In the genomic region with DNA sequence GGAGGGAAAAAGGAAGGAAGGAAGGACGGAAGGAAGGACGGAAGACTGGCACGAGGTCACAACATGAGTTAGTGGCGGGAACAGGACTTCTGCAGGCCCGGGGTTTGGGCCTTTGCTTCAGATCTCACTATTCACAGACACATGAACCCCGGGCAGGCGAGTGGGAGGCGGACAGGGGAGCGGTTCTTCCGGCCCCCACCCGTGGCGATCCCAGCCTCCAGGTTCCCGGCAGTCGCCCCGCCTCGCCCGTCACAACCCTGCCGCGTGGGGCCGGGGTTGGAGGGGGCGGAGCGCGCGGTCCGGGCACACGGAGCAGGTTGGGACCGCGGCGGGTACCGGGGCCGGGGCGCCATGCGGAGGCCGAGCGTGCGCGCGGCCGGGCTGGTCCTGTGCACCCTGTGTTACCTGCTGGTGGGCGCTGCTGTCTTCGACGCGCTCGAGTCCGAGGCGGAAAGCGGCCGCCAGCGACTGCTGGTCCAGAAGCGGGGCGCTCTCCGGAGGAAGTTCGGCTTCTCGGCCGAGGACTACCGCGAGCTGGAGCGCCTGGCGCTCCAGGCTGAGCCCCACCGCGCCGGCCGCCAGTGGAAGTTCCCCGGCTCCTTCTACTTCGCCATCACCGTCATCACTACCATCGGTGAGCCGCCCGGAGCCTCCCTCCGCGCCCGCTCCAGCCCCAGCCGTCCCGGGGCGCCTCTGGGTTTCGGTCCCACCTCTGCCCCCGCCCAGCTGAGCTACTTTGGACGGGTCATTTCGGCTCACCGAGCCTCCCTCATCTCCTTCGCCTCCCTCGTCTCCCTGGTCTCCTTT, we compare ENCODE assay signal across 8 cellular contexts. TPM values are rescaled to one million over a fixed set of nuclear protein-coding genes. Genes with fewer than 3 reads are reported as not detected.
DNase-seq lines count a peak whose midpoint lies in the region; ATAC-seq and TF ChIP-seq lines count a peak whose summit lies in the region.

KCNK15 (plus strand) TSS at position 306 of the 807 bp plus-strand sequence; CDS start at position 352, 46 bp downstream.

- POLR2A ChIA-PET in CD4-positive, alpha-beta memory T cell (lab: Charles Lee; ENCODE audit: partially characterized antibody): no interaction called here
- POLR2A ChIA-PET in Panc1 (lab: Charles Lee): interaction anchor here (0.6 kb wide), 1 partner anchor 128 kb away, joined by 4 read pairs; no protein-coding TSS in a partner anchor

- peaks cover 11% of the 10 kb centered on the region for H3K27me3 ChIP-seq in CD4-positive, alpha-beta memory T cell (ENCODE audit: insufficient read depth, low read length)
- H3K27me3 ChIP-seq in Panc1 (ENCODE audit: control insufficient read depth, insufficient read depth, low read length) (no peaks in the 10 kb centered on the region), adrenal gland (peaks cover 7% of the 10 kb centered on the region)

- H3K27ac Mint-ChIP-seq in CD4-positive, alpha-beta memory T cell: peak within 1 kb of the TSS in 3 of 7 donors; percentile 29 to 64 (median 42)

- no peaks in the 10 kb centered on the region for H3K36me3 Mint-ChIP-seq in CD4-positive, alpha-beta memory T cell

- peaks cover 5% of the 10 kb centered on the region for H3K4me1 ChIP-seq in CD4-positive, alpha-beta memory T cell (ENCODE audit: insufficient read depth, low read length)
- H3K4me1 ChIP-seq in Panc1 (ENCODE audit: control insufficient read depth, insufficient read depth, low read length): peaks cover 25% of the 10 kb centered on the region
- peaks cover 6 to 23% of the 10 kb centered on the region in 2 donors for H3K4me1 ChIP-seq in adrenal gland (replicated peaks in 1 of 2)

- ATAC-seq in Panc1: peak; percentile 64

- BruUV-seq in Panc1 (replicated peaks; lab: Mats Ljungman, UMichigan): no TSS peak

- H3K4me1 Mint-ChIP-seq in CD4-positive, alpha-beta memory T cell: peaks cover 7 to 13% (median 11%) of the 10 kb centered on the region in 4 donors

- H3K4me3 ChIP-seq in CD4-positive, alpha-beta memory T cell (ENCODE audit: low read length in 2 of 2): peak within 1 kb of the TSS in 1 of 2 donors; percentile 32
- peak within 1 kb of the TSS; percentile 52 to 88 for H3K4me3 ChIP-seq in Panc1 (ENCODE audit: low read depth in 2 of 2, low read length in 2 of 2)
- H3K4me3 ChIP-seq in adrenal gland: peak within 1 kb of the TSS in 3 of 4 donors; percentile 26 to 64 (median 52)
- peak within 1 kb of the TSS; percentile 65 for H3K4me3 ChIP-seq in iPS-18c (ENCODE audit: insufficient read depth, low read depth, low read length)

- in situ Hi-C loops in Panc1 (cut with HindIII; ENCODE audit: low pct_unique_long_range_greater_than_20kb, low sequenced_read_pairs): no loop called here

- peak within 1 kb of the TSS; percentile 66 to 87 (median 84) for H3K4me3 Mint-ChIP-seq in CD4-positive, alpha-beta memory T cell

- H3K9me3 Mint-ChIP-seq in CD4-positive, alpha-beta memory T cell: no peaks in the 10 kb centered on the region

- intact Hi-C loops in CD4-positive, alpha-beta memory T cell (cut with micrococcal nuclease): loop anchor here (5.0 kb wide), 1 partner anchor 222 kb away; the partner anchor contains the start of gene STK4
- intact Hi-C loops in Panc1 (cut with micrococcal nuclease; ENCODE audit: unreplicated experiment) (no loop called here), adrenal gland (cut with DNase I) (loop anchor here in 1 of 2 donors (2.0 kb wide), 1 partner anchor 121 kb away; no protein-coding TSS in a partner anchor)

- H3K36me3 ChIP-seq in CD4-positive, alpha-beta memory T cell (ENCODE audit: insufficient read depth, low read length): no peaks in the 10 kb centered on the region
- no peaks in the 10 kb centered on the region for H3K36me3 ChIP-seq in Panc1 (ENCODE audit: control insufficient read depth, insufficient read depth, low read length)
- no peaks in the 10 kb centered on the region for H3K36me3 ChIP-seq in adrenal gland (replicated peaks in 1 of 2)

- no peaks in the 10 kb centered on the region for H3K9me3 ChIP-seq in CD4-positive, alpha-beta memory T cell (ENCODE audit: control insufficient read depth in 1 of 2, low read length in 2 of 2)
- no peaks in the 10 kb centered on the region for H3K9me3 ChIP-seq in Panc1 (ENCODE audit: control insufficient read depth, insufficient read depth, low read depth, low read length)
- no peaks in the 10 kb centered on the region for H3K9me3 ChIP-seq in adrenal gland (replicated peaks in 1 of 3)
- H3K9me3 ChIP-seq in iPS-18c (ENCODE audit: control insufficient read depth, insufficient read depth, low read length): peaks cover 3% of the 10 kb centered on the region

- CTCF ChIA-PET in CD4-positive, alpha-beta memory T cell (lab: Charles Lee; ENCODE audit: partially characterized antibody): no interaction called here
- CTCF ChIA-PET in Panc1 (lab: Charles Lee): interaction anchor here (0.5 kb wide), 1 partner anchor 24 kb away, joined by 5 read pairs; no protein-coding TSS in a partner anchor

- WGBS in adrenal gland, 4 donors: 0 to 3% (median 1%) methylated on average over 19 to 82 of the region's 82 CpGs

- peak in 1 of 2 donors; percentile 23 for TF ChIP-seq POLR2A in adrenal gland (IDR thresholded peaks at IDR 0.05)

- no peak within 1 kb of the TSS for H3K27ac ChIP-seq in CD4-positive, alpha-beta memory T cell (ENCODE audit: low read depth, low read length)
- H3K27ac ChIP-seq in Panc1 (ENCODE audit: low read length) (peak within 1 kb of the TSS; percentile 86), adrenal gland (peak within 1 kb of the TSS in 1 of 5 donors; percentile 64)

- TF ChIP-seq CTCF in Panc1 (IDR thresholded peaks at IDR 0.05) (no peak), adrenal gland (IDR thresholded peaks at IDR 0.05) (no peak)

- DNase-seq in CD4-positive, alpha-beta memory T cell: peak in 4 of 5 donors; percentile 7 to 29 (median 17)
- DNase-seq in Panc1 (ENCODE audit: low read depth, low spot score) (no peak), adrenal gland (peak in 4 of 7 donors; percentile 41 to 60 (median 46)), 8988T (no peak), putamen (ENCODE audit: low spot score) (no peak), NCI-H82 treated with DMSO at 0.1 percent for 48 hours (lab: John Stamatoyannopoulos, UW; ENCODE audit: unreplicated experiment) (no peak)
- DNase-seq in stimulated activated CD4-positive, alpha-beta T cell treated with anti-CD3 and anti-CD28 coated beads, Interleukin-12 subunit alpha, Interleukin-12 subunit beta, amount 100 ng/mL, for 4 hours: peak; percentile 67

- peaks cover 14 to 16% of the 10 kb centered on the region in 2 donors for H3K27me3 Mint-ChIP-seq in CD4-positive, alpha-beta memory T cell

RNA-seq across cellular contexts. Expression of gene KCNK15, which starts in this region (rescaled TPM):
- not detected for total RNA-seq in CD4-positive, alpha-beta memory T cell
- polyA plus RNA-seq in CD4-positive, alpha-beta memory T cell: not detected
- 7.4 TPM for total RNA-seq in Panc1 (2021; ENCODE audit: unreplicated experiment)
- polyA plus RNA-seq in Panc1 (2012; ENCODE audit: insufficient read length): 13.2 TPM
- total RNA-seq in adrenal gland: 10 to 100 TPM in 1 of 8 donors, 1 to 10 TPM in 6, under 1 TPM in 1; 0.84 to 11.0 (median 3.5) TPM
- under 1 TPM; 0.42 to 0.84 (median 0.56) TPM for polyA plus RNA-seq in adrenal gland

Comparison
In these comparisons a context has a peak if more than half of its experiments do, and no peak if none do; other contexts are left out.
1. Peak in DNase-seq in CD4-positive, alpha-beta memory T cell; RNA of the gene not detected or under 1 TPM.
2. DNase-seq: peak in adrenal gland (4 of 7) and stimulated activated CD4-positive, alpha-beta T cell treated with anti-CD3 and anti-CD28 coated beads, Interleukin-12 subunit alpha, Interleukin-12 subunit beta, amount 100 ng/mL, for 4 hours (single experiment); none in Panc1 (single experiment), 8988T (single experiment), putamen (single experiment) and NCI-H82 treated with DMSO at 0.1 percent for 48 hours (single experiment).